Comparison of ENCODE assay signal across 1 cellular context in the genomic region with DNA sequence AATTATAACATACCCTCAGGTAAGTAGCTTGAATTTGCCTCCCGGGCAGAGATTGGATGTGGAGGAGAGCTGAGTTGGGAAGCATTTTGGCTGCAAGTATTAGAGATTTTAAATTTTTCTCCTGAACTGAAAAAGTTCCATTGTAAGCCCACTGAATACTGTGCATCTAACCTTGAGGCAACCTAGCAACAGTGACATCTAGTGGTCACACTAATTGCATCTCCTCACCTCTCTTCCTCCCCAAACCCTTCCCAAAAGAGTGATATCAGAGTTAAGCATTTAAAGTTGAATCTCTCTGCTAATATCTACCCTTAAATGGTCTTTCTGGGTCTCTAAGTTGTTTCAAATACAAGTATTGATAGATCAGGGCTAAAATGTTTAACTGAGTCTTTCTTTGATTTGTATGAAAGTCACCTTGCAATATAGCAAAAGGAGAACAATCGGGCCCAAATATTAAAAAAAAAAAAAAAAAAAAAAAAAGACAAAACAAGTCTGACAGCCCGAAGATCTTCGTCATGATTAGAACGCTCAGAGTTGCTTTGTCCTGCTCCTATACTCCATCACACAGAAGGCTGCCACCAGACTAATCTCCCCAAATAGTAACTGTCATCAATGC.
TF ChIP-seq lines count a peak whose summit lies in the region.

No MANE protein-coding gene starts in this region.

TF ChIP-seq in liver, 16 proteins besides CTCF, POLR2A, EP300 and RAD21 (continued from another document):
- TF ChIP-seq, protein P1, sequence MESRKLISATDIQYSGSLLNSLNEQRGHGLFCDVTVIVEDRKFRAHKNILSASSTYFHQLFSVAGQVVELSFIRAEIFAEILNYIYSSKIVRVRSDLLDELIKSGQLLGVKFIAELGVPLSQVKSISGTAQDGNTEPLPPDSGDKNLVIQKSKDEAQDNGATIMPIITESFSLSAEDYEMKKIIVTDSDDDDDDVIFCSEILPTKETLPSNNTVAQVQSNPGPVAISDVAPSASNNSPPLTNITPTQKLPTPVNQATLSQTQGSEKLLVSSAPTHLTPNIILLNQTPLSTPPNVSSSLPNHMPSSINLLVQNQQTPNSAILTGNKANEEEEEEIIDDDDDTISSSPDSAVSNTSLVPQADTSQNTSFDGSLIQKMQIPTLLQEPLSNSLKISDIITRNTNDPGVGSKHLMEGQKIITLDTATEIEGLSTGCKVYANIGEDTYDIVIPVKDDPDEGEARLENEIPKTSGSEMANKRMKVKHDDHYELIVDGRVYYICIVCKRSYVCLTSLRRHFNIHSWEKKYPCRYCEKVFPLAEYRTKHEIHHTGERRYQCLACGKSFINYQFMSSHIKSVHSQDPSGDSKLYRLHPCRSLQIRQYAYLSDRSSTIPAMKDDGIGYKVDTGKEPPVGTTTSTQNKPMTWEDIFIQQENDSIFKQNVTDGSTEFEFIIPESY (IDR thresholded peaks at IDR 0.05) = no peak
- TF ChIP-seq, protein P2, sequence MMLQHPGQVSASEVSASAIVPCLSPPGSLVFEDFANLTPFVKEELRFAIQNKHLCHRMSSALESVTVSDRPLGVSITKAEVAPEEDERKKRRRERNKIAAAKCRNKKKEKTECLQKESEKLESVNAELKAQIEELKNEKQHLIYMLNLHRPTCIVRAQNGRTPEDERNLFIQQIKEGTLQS (IDR thresholded peaks at IDR 0.05) = no peak
